Comparison of ENCODE assay signal across 12 cellular contexts in genomic region chr17:47687748-47688147, GRCh38. TPM values are rescaled to one million over a fixed set of nuclear protein-coding genes. Genes with fewer than 3 reads are reported as not detected.
DNase-seq lines count a peak whose midpoint lies in the region; ATAC-seq and TF ChIP-seq lines count a peak whose summit lies in the region.
"Had no signal": no experiment of that assay in that cellular context is flagged by ENCODE, and none has a peak within 500 bp of the region (broad histone marks: within the 10 kb centered on the region; RNA-seq: fewer than 3 reads in every experiment).

No MANE protein-coding gene starts in this region.

- H3K9ac ChIP-seq in HUES64 (ENCODE audit: low read depth, low read length), result no peak overlapping the region

- H3K4me3 ChIP-seq in HUES64 (ENCODE audit: low read length), result no peak overlapping the region
- H3K4me3 ChIP-seq: uterus had no signal

- H3K9me3 ChIP-seq in HUES64 (ENCODE audit: insufficient read depth, low read depth, low read length), result no peaks in the 10 kb centered on the region
- H3K9me3 ChIP-seq: uterus had no signal

- peaks cover 17% of the 10 kb centered on the region for H3K4me1 Mint-ChIP-seq in brain

- H3K36me3 ChIP-seq in HUES64 (ENCODE audit: insufficient read depth, low read length), result peaks cover 40% of the 10 kb centered on the region
- H3K36me3 ChIP-seq: uterus had no signal

- no peaks in the 10 kb centered on the region for H3K27me3 Mint-ChIP-seq in brain
- H3K27me3 Mint-ChIP-seq: activated B cell treated with CpG ODN at 0.5 μM for 24 hours had no signal

- peak; percentile 22 for DNase-seq in myocyte (ENCODE audit: low read depth)
- DNase-seq in GF-D8 (lab: John Stamatoyannopoulos, UW), result no peak
- DNase-seq in putamen (ENCODE audit: low spot score), result no peak
- no peak for DNase-seq in activated CD4-positive, alpha-beta T cell treated with anti-CD3 and anti-CD28 coated beads, Interleukin-2, amount 50 U/mL, for 48 hours
- DNase-seq: activated B cell treated with CpG ODN at 0.5 μM for 24 hours; stimulated activated CD4-positive, alpha-beta T cell treated with anti-CD3 and anti-CD28 coated beads, Interleukin-4, amount 100 ng/mL, for 1 hour; uterus had no signal

- 80% methylated on average over 1 of the region's 1 CpG for WGBS in HUES64

- TF ChIP-seq CTCF in C4-2B (conservative IDR thresholded peaks at IDR 0.05) (no peak), brain (conservative IDR thresholded peaks at IDR 0.05) (no peak)

- H3K27ac Mint-ChIP-seq in brain, result peak overlapping the region; percentile 31 to 88 (median 41)
- H3K27ac Mint-ChIP-seq: activated B cell treated with CpG ODN at 0.5 μM for 24 hours had no signal

- H3K27me3 ChIP-seq in HUES64 (ENCODE audit: insufficient read depth, low read length), result no peaks in the 10 kb centered on the region
- H3K27me3 ChIP-seq: uterus had no signal

- H3K4me3 Mint-ChIP-seq in brain, result no peak overlapping the region
- H3K4me3 Mint-ChIP-seq: activated B cell treated with CpG ODN at 0.5 μM for 24 hours had no signal

- H3K36me3 Mint-ChIP-seq in brain, result peaks cover 21% of the 10 kb centered on the region

- H3K9me3 Mint-ChIP-seq in brain, result no peaks in the 10 kb centered on the region
- H3K9me3 Mint-ChIP-seq: activated B cell treated with CpG ODN at 0.5 μM for 24 hours had no signal

- H3K27ac ChIP-seq in C4-2B, result peak overlapping the region; percentile 25; the same call in 1 of the 2 replicates
- H3K27ac ChIP-seq in HUES64 (ENCODE audit: low read depth, low read length), result peak overlapping the region; percentile 62; the same call in 1 of the 2 replicates
- H3K27ac ChIP-seq: uterus had no signal

- peaks cover 22% of the 10 kb centered on the region for H3K4me1 ChIP-seq in HUES64 (ENCODE audit: insufficient read depth, low read length)

- no peak for ATAC-seq in GM19452 (IDR thresholded peaks at IDR 0.05; ENCODE audit: unreplicated experiment)

RNA-seq across cellular contexts. Expression of gene TBKBP1, which starts 6.2 kb away (rescaled TPM):
- 11.0 TPM for polyA plus RNA-seq in HUES64 (2013, experiment 1 of 2)
- polyA plus RNA-seq in HUES64 (2013, experiment 2 of 2), result 12.3 TPM
- 10.2 TPM for polyA plus RNA-seq in brain (ENCODE audit: insufficient read depth, low read depth, low replicate concordance)
- 13.7 and 18.0 TPM in 2 replicates for total RNA-seq in myocyte
- 14.2 TPM for polyA plus RNA-seq in myocyte (2012)

RNA-seq across cellular contexts. Expression of gene KPNB1, which starts 38.0 kb away (rescaled TPM):
- polyA plus RNA-seq in HUES64 (2013, experiment 1 of 2), result 552 TPM
- polyA plus RNA-seq in HUES64 (2013, experiment 2 of 2), result 394 TPM
- polyA plus RNA-seq in brain (ENCODE audit: insufficient read depth, low read depth, low replicate concordance), result 184 TPM
- total RNA-seq in myocyte, result 230 and 249 TPM in 2 replicates
- 140 TPM for polyA plus RNA-seq in myocyte (2012)

RNA-seq across cellular contexts. Expression of gene TBX21, which starts 45.3 kb away (rescaled TPM):
- polyA plus RNA-seq in HUES64 (2013, experiment 1 of 2), result not detected
- not detected for polyA plus RNA-seq in HUES64 (2013, experiment 2 of 2)
- polyA plus RNA-seq in brain (ENCODE audit: insufficient read depth, low read depth, low replicate concordance), result not detected
- not detected in 2 replicates for total RNA-seq in myocyte
- polyA plus RNA-seq in myocyte (2012), result not detected
- total RNA-seq: fibroblast of lung had no signal
- polyA plus RNA-seq: fibroblast of lung had no signal
